In the genomic region with DNA sequence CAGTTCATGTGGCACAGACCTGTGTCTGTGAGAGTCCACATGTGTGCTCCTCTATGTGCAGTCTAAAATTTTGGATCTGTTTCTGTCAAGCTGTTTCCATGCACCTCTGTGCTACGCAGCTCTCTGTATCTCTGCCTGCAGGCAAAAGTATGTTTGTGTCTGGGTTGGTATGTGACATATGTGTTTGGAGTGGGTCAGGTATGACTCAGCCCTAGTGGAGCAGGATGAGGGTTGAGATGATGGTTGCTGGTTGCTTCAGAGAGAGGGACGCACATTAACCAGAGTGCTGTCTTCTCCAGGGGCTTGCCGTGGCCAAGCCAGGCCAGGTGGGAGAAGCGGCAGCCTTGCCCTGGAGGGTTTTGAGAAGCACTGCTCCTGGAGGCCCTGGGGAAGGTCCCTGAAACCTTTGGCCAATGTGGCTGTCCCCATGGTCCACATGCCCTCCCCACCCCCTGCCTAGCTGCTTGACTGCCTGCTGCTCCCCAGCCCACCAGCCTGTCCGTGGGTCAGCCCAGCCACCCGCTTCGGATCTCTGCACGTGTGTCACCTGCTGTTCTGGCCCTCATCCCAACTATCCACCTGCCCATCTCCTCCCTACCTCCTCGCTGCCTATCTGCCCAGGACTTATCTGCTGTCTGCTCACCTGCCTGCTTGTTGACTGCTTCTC, we compare ENCODE assay signal across 13 cellular contexts. TPM values are rescaled to one million over a fixed set of nuclear protein-coding genes. Genes with fewer than 3 reads are reported as not detected.
DNase-seq lines count a peak whose midpoint lies in the region; ATAC-seq lines count a peak whose summit lies in the region.
"Had no signal": no experiment of that assay in that cellular context is flagged by ENCODE, and none has a peak within 500 bp of the region (broad histone marks: within the 10 kb centered on the region; RNA-seq: fewer than 3 reads in every experiment).

No MANE protein-coding gene starts in this region.

- ATAC-seq in GM18907 (IDR thresholded peaks at IDR 0.05; ENCODE audit: unreplicated experiment) (no peak), HG02884 (IDR thresholded peaks at IDR 0.05; ENCODE audit: unreplicated experiment) (no peak), HG02588 (IDR thresholded peaks at IDR 0.05; ENCODE audit: unreplicated experiment) (no peak)
- ATAC-seq: activated CD4-positive, alpha-beta T cell treated with anti-CD3 and anti-CD28 coated beads for 36 hours; mucosa of descending colon had no signal

- DNase-seq in COLO668 (lab: John Stamatoyannopoulos, UW; ENCODE audit: unreplicated experiment) (peak; percentile 47), M059J (ENCODE audit: low read depth) (peak; percentile 60), amniotic stem cell (lab: John Stamatoyannopoulos, UW) (peak; percentile 57), iris pigment epithelial cell (ENCODE audit: low read depth) (peak; percentile 75), SIG-M5 treated with dmso at 0.1 percent for 504 hours (lab: John Stamatoyannopoulos, UW; ENCODE audit: unreplicated experiment) (no peak)
- DNase-seq: activated CD4-positive, alpha-beta T cell treated with anti-CD3 and anti-CD28 coated beads for 36 hours; C1 segment of cervical spinal cord; erythroblast; stimulated activated CD4-positive, alpha-beta T cell treated with anti-CD3 and anti-CD28 coated beads, Interleukin-2, amount 100 ng/mL, for 48 hours had no signal

RNA-seq across cellular contexts. Expression of gene EVA1B, which starts 4.1 kb away (rescaled TPM):
- total RNA-seq in M059J (2014; rRNA removed; shearing (Covaris generic)), result 35.8 and 44.5 TPM in 2 replicates

RNA-seq across cellular contexts. Expression of gene SH3D21, which starts 21.4 kb away (rescaled TPM):
- total RNA-seq in M059J (2014; rRNA removed; shearing (Covaris generic)), result 0.25 TPM in 1 of 2 replicates, not detected in the other

RNA-seq across cellular contexts. Expression of gene STK40, which starts 58.2 kb away (rescaled TPM):
- total RNA-seq in M059J (2014; rRNA removed; shearing (Covaris generic)), result 13.2 and 21.4 TPM in 2 replicates
